In genomic region chr16:88871349-88871702, GRCh38 we compare ENCODE assay signal across 3 cellular contexts.
TF ChIP-seq lines count a peak whose summit lies in the region.

No MANE protein-coding gene starts in this region.

TF ChIP-seq in HepG2, 621 proteins besides CTCF, POLR2A, EP300 and RAD21:
- no peak for TF ChIP-seq RFXANK (CRISPR knock-in tag; IDR thresholded peaks at IDR 0.05)
- TF ChIP-seq ZNF496 (CRISPR knock-in tag; IDR thresholded peaks at IDR 0.05; ENCODE audit: insufficient replicate concordance): no peak
- TF ChIP-seq XBP1 (CRISPR knock-in tag; IDR thresholded peaks at IDR 0.05): no peak
- peak; percentile 6 for TF ChIP-seq HNRNPLL (IDR thresholded peaks at IDR 0.05; ENCODE audit: low read depth, low read length, poor library complexity, severe bottlenecking)
- peak; percentile 64 for TF ChIP-seq ZNF263 (CRISPR knock-in tag; IDR thresholded peaks at IDR 0.05)
- TF ChIP-seq ZNF18 (CRISPR knock-in tag; IDR thresholded peaks at IDR 0.05; ENCODE audit: insufficient replicate concordance): no peak
- no peak for TF ChIP-seq JARID2 (CRISPR knock-in tag; IDR thresholded peaks at IDR 0.05; ENCODE audit: insufficient replicate concordance)
- TF ChIP-seq RAD51 (IDR thresholded peaks at IDR 0.05; ENCODE audit: borderline replicate concordance): no peak
- TF ChIP-seq EZH2 (conservative IDR thresholded peaks at IDR 0.05; ENCODE audit: low read depth, low read length): peak; percentile 90; the same call in 1 of the 2 replicates

TF ChIP-seq in SK-N-SH treated with all-trans-retinoic acid at 6 μM for 48 hours, 23 proteins besides CTCF, POLR2A, EP300 and RAD21:
- no peak for TF ChIP-seq ZNF70 (CRISPR knock-in tag; IDR thresholded peaks at IDR 0.05)
TF ChIP-seq in SK-N-SH treated with all-trans-retinoic acid at 6 μM for 48 hours: peak in this region for 0.

TF ChIP-seq in GM12891, 5 proteins besides CTCF, POLR2A, EP300 and RAD21:
- TF ChIP-seq POLR2AphosphoS5 (IDR thresholded peaks at IDR 0.05; ENCODE audit: low read depth, low read length) (no peak), SPI1 (IDR thresholded peaks at IDR 0.05; ENCODE audit: low read depth, low read length) (no peak), POU2F2 (IDR thresholded peaks at IDR 0.05; ENCODE audit: low read depth, low read length) (no peak)
